Comparison of ENCODE assay signal across 33 cellular contexts in the genomic region with DNA sequence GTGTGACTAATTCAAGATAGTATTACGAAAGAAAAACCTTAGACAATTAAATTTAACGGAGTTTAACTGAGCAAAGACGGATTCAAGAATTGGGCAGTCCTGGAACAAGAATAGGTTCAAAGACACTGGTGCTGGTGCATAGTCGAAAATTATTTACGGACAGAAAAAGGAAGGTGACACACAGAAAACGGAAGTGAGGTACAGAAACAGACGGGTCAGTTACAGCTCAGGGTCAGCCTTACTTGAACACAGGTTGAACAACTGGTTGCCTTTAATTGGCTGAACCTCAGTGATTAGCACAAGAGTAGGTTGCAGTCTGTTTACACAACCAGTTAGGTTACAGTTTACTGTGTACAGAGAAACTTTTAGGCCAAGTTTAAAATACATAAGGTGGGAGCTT. TPM values are rescaled to one million over a fixed set of nuclear protein-coding genes. Genes with fewer than 3 reads are reported as not detected.
DNase-seq lines count a peak whose midpoint lies in the region; ATAC-seq and TF ChIP-seq lines count a peak whose summit lies in the region.
"Had no signal": no experiment of that assay in that cellular context is flagged by ENCODE, and none has a peak within 500 bp of the region (broad histone marks: within the 10 kb centered on the region; RNA-seq: fewer than 3 reads in every experiment).

No MANE protein-coding gene starts in this region.

- H3K27me3 ChIP-seq in breast epithelium (no peaks in the 10 kb centered on the region), skeletal muscle satellite cell (ENCODE audit: control insufficient read depth, insufficient read depth, low read length) (no peaks in the 10 kb centered on the region), esophagus squamous epithelium (no peaks in the 10 kb centered on the region)
- H3K27me3 ChIP-seq: brain microvascular endothelial cell, MG63, neural progenitor cell, thyroid gland, uterus had no signal

- H3K4me1 Mint-ChIP-seq in MCF 10A (ENCODE audit: insufficient read depth, unreplicated experiment) = no peaks in the 10 kb centered on the region
- H3K4me1 Mint-ChIP-seq: activated CD4-positive, alpha-beta T cell treated with anti-CD3 and anti-CD28 coated beads for 36 hours; activated naive CD4-positive, alpha-beta T cell treated with anti-CD3 and anti-CD28 coated beads, Interleukin-2, amount 50 U/mL, for 24 hours; CD14-positive monocyte had no signal

- TF ChIP-seq CTCF in MCF 10A (IDR thresholded peaks at IDR 0.05; ENCODE audit: unreplicated experiment) (no peak), breast epithelium (IDR thresholded peaks at IDR 0.05) (no peak), esophagus squamous epithelium (IDR thresholded peaks at IDR 0.05) (no peak)

- no peaks in the 10 kb centered on the region for H3K27me3 Mint-ChIP-seq in MCF 10A (ENCODE audit: insufficient read depth, unreplicated experiment)
- H3K27me3 Mint-ChIP-seq: activated CD4-positive, alpha-beta T cell treated with anti-CD3 and anti-CD28 coated beads for 36 hours; activated naive CD4-positive, alpha-beta T cell treated with anti-CD3 and anti-CD28 coated beads, Interleukin-2, amount 50 U/mL, for 24 hours had no signal

- no peaks in the 10 kb centered on the region for H3K36me3 ChIP-seq in breast epithelium
- no peaks in the 10 kb centered on the region for H3K36me3 ChIP-seq in skeletal muscle satellite cell (ENCODE audit: insufficient read depth, low read length)
- no peaks in the 10 kb centered on the region for H3K36me3 ChIP-seq in esophagus squamous epithelium
- H3K36me3 ChIP-seq: brain microvascular endothelial cell, HAP-1, left ventricle myocardium inferior, MG63, neural progenitor cell, thyroid gland, uterus had no signal

- intact Hi-C loops in MCF 10A (cut with micrococcal nuclease) = no loop called here
- intact Hi-C loops in breast epithelium (cut with DNase I; ENCODE audit: low total_unique reads) = no loop called here
- intact Hi-C loops in esophagus squamous epithelium (cut with DNase I) = no loop called here
- intact Hi-C loops in head of caudate nucleus (cut with DNase I) = no loop called here

- H3K4me1 ChIP-seq in breast epithelium (no peaks in the 10 kb centered on the region), skeletal muscle satellite cell (ENCODE audit: control insufficient read depth, insufficient read depth, low read length) (peaks cover 11% of the 10 kb centered on the region), esophagus squamous epithelium (no peaks in the 10 kb centered on the region)
- H3K4me1 ChIP-seq: Caco-2, left ventricle myocardium inferior, parathyroid adenoma, uterus had no signal

- POLR2A ChIA-PET in MCF 10A (lab: Yijun Ruan, JAX) = no interaction called here

- H3K9me3 ChIP-seq in breast epithelium (no peaks in the 10 kb centered on the region), skeletal muscle satellite cell (replicated peaks; ENCODE audit: low read length) (no peaks in the 10 kb centered on the region), esophagus squamous epithelium (no peaks in the 10 kb centered on the region)
- H3K9me3 ChIP-seq: Caco-2, HAP-1, left ventricle myocardium inferior, MG63, thyroid gland, uterus had no signal

- ATAC-seq in HG03039 (IDR thresholded peaks at IDR 0.05; ENCODE audit: unreplicated experiment) = no peak
- ATAC-seq: activated CD4-positive, alpha-beta T cell treated with anti-CD3 and anti-CD28 coated beads for 36 hours; right cardiac atrium had no signal

- BruUV-seq in MCF 10A (replicated peaks; lab: Mats Ljungman, UMichigan) = no TSS peak

- H3K4me2 ChIP-seq in skeletal muscle satellite cell (ENCODE audit: low read length) = peak overlapping the region; percentile 60
- H3K4me2 ChIP-seq: neural progenitor cell had no signal

- H3K27ac Mint-ChIP-seq in MCF 10A (ENCODE audit: low read depth, unreplicated experiment) = no peak overlapping the region
- H3K27ac Mint-ChIP-seq: activated CD4-positive, alpha-beta T cell treated with anti-CD3 and anti-CD28 coated beads for 36 hours; activated naive CD4-positive, alpha-beta T cell treated with anti-CD3 and anti-CD28 coated beads, Interleukin-2, amount 50 U/mL, for 24 hours; neural progenitor cell; T-helper 2 cell treated with Interferon-gamma antibody and Interleukin-4, amounts not matched to agents 5 μg/mL and 100 μg/mL, for 36 hours had no signal

- H3K36me3 Mint-ChIP-seq in MCF 10A (ENCODE audit: insufficient read depth, unreplicated experiment) = no peaks in the 10 kb centered on the region

- DNase-seq in MCF 10A (ENCODE audit: unreplicated experiment) (peak; percentile 33), breast epithelium (ENCODE audit: low spot score in 2 of 2) (no peak), NOMO-1 treated with DMSO at 0.1 percent for 48 hours (lab: John Stamatoyannopoulos, UW; ENCODE audit: unreplicated experiment) (peak; percentile 91), dermis microvascular lymphatic vessel endothelial cell (ENCODE audit: low read depth in 2 of 2) (peak; percentile 12 to 38), esophagus squamous epithelium (lab: John Stamatoyannopoulos, UW) (no peak), head of caudate nucleus (no peak)
- DNase-seq: 8988T; activated CD4-positive, alpha-beta T cell treated with anti-CD3 and anti-CD28 coated beads for 36 hours; activated T-cell treated with anti-CD3 and anti-CD28 coated beads for 4 hours; amygdala; brain microvascular endothelial cell; Caco-2; DMS53; effector CD8-positive, alpha-beta T cell; GDM1; left ventricle myocardium inferior; MG63; NCI-H1436 treated with DMSO at 0.1 percent for 48 hours; NCI-H2107; NCI-H748 treated with DMSO at 0.1 percent for 48 hours; right cardiac atrium; stimulated activated CD4-positive, alpha-beta T cell treated with anti-CD3 and anti-CD28 coated beads, Interleukin-4, amount 100 ng/mL, for 24 hours; thyroid gland; uterus had no signal

- H3K9me3 Mint-ChIP-seq in MCF 10A (ENCODE audit: unreplicated experiment) = no peaks in the 10 kb centered on the region
- H3K9me3 Mint-ChIP-seq: activated naive CD4-positive, alpha-beta T cell treated with anti-CD3 and anti-CD28 coated beads, Interleukin-2, amount 50 U/mL, for 24 hours; neural progenitor cell; T-helper 2 cell treated with Interferon-gamma antibody and Interleukin-4, amounts not matched to agents 5 μg/mL and 100 μg/mL, for 36 hours had no signal

- 88 to 89% methylated on average over 7 of the region's 7 CpGs for WGBS in esophagus squamous epithelium, 2 donors

- CTCF ChIA-PET in MCF 10A (lab: Yijun Ruan, JAX) = interaction anchor here (0.6 to 3.7 kb wide), 4 partner anchors 23 to 39 kb away, joined by 3 to 11 read pairs (median 3); no protein-coding TSS in a partner anchor

- no peak overlapping the region for H3K9ac ChIP-seq in skeletal muscle satellite cell (ENCODE audit: low read depth, low read length)
- H3K9ac ChIP-seq: neural progenitor cell, parathyroid adenoma had no signal

- TF ChIP-seq POLR2A in breast epithelium (IDR thresholded peaks at IDR 0.05) = no peak
- TF ChIP-seq POLR2A in esophagus squamous epithelium (IDR thresholded peaks at IDR 0.05) = no peak

- H3K27ac ChIP-seq in breast epithelium = no peak overlapping the region
- no peak overlapping the region for H3K27ac ChIP-seq in esophagus squamous epithelium
- H3K27ac ChIP-seq: brain microvascular endothelial cell, left ventricle myocardium inferior, neural progenitor cell, parathyroid adenoma, RWPE1, thyroid gland, uterus had no signal

- H3K4me3 ChIP-seq in breast epithelium (no peak overlapping the region), skeletal muscle satellite cell (ENCODE audit: low read length) (no peak overlapping the region), esophagus squamous epithelium (no peak overlapping the region)
- H3K4me3 ChIP-seq: HAP-1, left ventricle myocardium inferior, MG63, neural progenitor cell, thyroid gland, uterus had no signal

- H3K4me3 Mint-ChIP-seq in MCF 10A (ENCODE audit: unreplicated experiment) = no peak overlapping the region
- H3K4me3 Mint-ChIP-seq: activated CD4-positive, alpha-beta T cell treated with anti-CD3 and anti-CD28 coated beads for 36 hours; activated naive CD4-positive, alpha-beta T cell treated with anti-CD3 and anti-CD28 coated beads, Interleukin-2, amount 50 U/mL, for 24 hours; CD14-positive monocyte; neural progenitor cell; T-helper 2 cell treated with Interferon-gamma antibody and Interleukin-4, amounts not matched to agents 5 μg/mL and 100 μg/mL, for 36 hours had no signal

RNA-seq across cellular contexts. Expression of gene KLHL8, which starts 31.5 kb away (rescaled TPM):
- total RNA-seq in MCF 10A (2022) (12.9 and 14.9 TPM in 2 replicates), breast epithelium (10 to 100 TPM; 14.2 to 15.7 (median 14.6) TPM), dermis microvascular lymphatic vessel endothelial cell (7.4 and 7.5 TPM in 2 replicates), esophagus squamous epithelium (1 to 10 TPM; 4.4 to 9.9 (median 6.9) TPM)
- 9.8 and 11.9 TPM in 2 replicates for total RNA-seq in skeletal muscle satellite cell (2012; rRNA removed)

Comparison
In these comparisons a context has a peak if more than half of its experiments do, and no peak if none do; other contexts are left out.
1. DNase-seq: peak in MCF 10A (single experiment), NOMO-1 treated with DMSO at 0.1 percent for 48 hours (single experiment) and dermis microvascular lymphatic vessel endothelial cell (2 of 2); none in breast epithelium (0 of 2), esophagus squamous epithelium (single experiment) and head of caudate nucleus (0 of 42).